Comparison of ENCODE assay signal across 19 cellular contexts in genomic region chr20:64091762-64092161, GRCh38. TPM values are rescaled to one million over a fixed set of nuclear protein-coding genes. Genes with fewer than 3 reads are reported as not detected.
A peak's percentile ranks its signal among the peaks of the same experiment; 100 is the strongest.
DNase-seq lines count a peak whose midpoint lies in the region; ATAC-seq and TF ChIP-seq lines count a peak whose summit lies in the region.
"Had no signal": no experiment of that assay in that cellular context is flagged by ENCODE, and none has a peak within 500 bp of the region (broad histone marks: within the 10 kb centered on the region; RNA-seq: fewer than 3 reads in every experiment).

No MANE protein-coding gene starts in this region.

- TF ChIP-seq CTCF in neural crest cell (conservative IDR thresholded peaks at IDR 0.05) (no peak), Calu3 (IDR thresholded peaks at IDR 0.05; ENCODE audit: unreplicated experiment) (no peak)

- H3K27me3 Mint-ChIP-seq in neural crest cell (ENCODE audit: low read depth) (peaks cover 36% of the 10 kb centered on the region), Calu3 (ENCODE audit: unreplicated experiment) (peaks cover 78% of the 10 kb centered on the region)
- H3K27me3 Mint-ChIP-seq: activated CD8-positive, alpha-beta T cell treated with anti-CD3 and anti-CD28 coated beads for 36 hours; CD4-positive, alpha-beta T cell had no signal

- DNase-seq in NCI-H345 (lab: John Stamatoyannopoulos, UW) (peak; percentile 49), NCI-H345 treated with DMSO at 0.1 percent for 48 hours (lab: John Stamatoyannopoulos, UW; ENCODE audit: unreplicated experiment) (no peak), NCI-H526 treated with DMSO at 0.1 percent for 48 hours (lab: John Stamatoyannopoulos, UW) (peak; percentile 35), caudate nucleus (lab: John Stamatoyannopoulos, UW) (peak in 21 of 61 donors; percentile 16 to 54 (median 36)), neural crest cell (ENCODE audit: low read depth, low spot score) (no peak), Calu3 (no peak)
- DNase-seq in stimulated activated CD8-positive, alpha-beta memory T cell treated with anti-CD3 and anti-CD28 coated beads, Interleukin-4, amount 100 ng/mL, for 48 hours: no peak
- DNase-seq: activated CD8-positive, alpha-beta T cell treated with anti-CD3 and anti-CD28 coated beads for 36 hours; amniotic stem cell; CD4-positive, alpha-beta T cell; GF-D8; left colon; naive B cell; NCI-H774 had no signal

- BruUV-seq in Calu3 (replicated peaks; lab: Mats Ljungman, UMichigan): no TSS peak

- ATAC-seq in GM21528 (IDR thresholded peaks at IDR 0.05; ENCODE audit: low FRiP score, unreplicated experiment): no peak
- ATAC-seq: activated CD8-positive, alpha-beta T cell treated with anti-CD3 and anti-CD28 coated beads for 36 hours; left colon had no signal

- no peak overlapping the region for H3K4me3 Mint-ChIP-seq in neural crest cell
- no peak overlapping the region for H3K4me3 Mint-ChIP-seq in Calu3 (ENCODE audit: low read depth, unreplicated experiment)
- H3K4me3 Mint-ChIP-seq: activated CD8-positive, alpha-beta T cell treated with anti-CD3 and anti-CD28 coated beads for 36 hours; CD4-positive, alpha-beta T cell had no signal

- H3K36me3 Mint-ChIP-seq in neural crest cell (ENCODE audit: low read depth): peaks cover 1% of the 10 kb centered on the region
- H3K36me3 Mint-ChIP-seq in Calu3 (ENCODE audit: insufficient read depth, unreplicated experiment): peaks cover 8% of the 10 kb centered on the region

- H3K27ac ChIP-seq in caudate nucleus (ENCODE audit: low read depth, low read length): peak overlapping the region; percentile 62
- H3K27ac ChIP-seq: A549, right atrium auricular region, SJSA1 had no signal

- CTCF ChIA-PET in Calu3 (lab: Charles Lee): interaction anchor here (0.6 to 0.9 kb wide), 2 partner anchors 9 to 10 kb away, joined by 3 to 4 read pairs; no protein-coding TSS in a partner anchor

- intact Hi-C loops in Calu3 (cut with micrococcal nuclease; ENCODE audit: unreplicated experiment): no loop called here

- H3K4me1 Mint-ChIP-seq in neural crest cell (peaks cover 15% of the 10 kb centered on the region), Calu3 (ENCODE audit: low read depth, unreplicated experiment) (peaks cover 10% of the 10 kb centered on the region)

- H3K9me3 Mint-ChIP-seq in neural crest cell: peaks cover 5% of the 10 kb centered on the region
- H3K9me3 Mint-ChIP-seq in Calu3 (ENCODE audit: low read depth, unreplicated experiment): peaks cover 2% of the 10 kb centered on the region
- H3K9me3 Mint-ChIP-seq: CD4-positive, alpha-beta T cell had no signal

- H3K27ac Mint-ChIP-seq in neural crest cell (ENCODE audit: unreplicated experiment) (peak overlapping the region; percentile 3), Calu3 (ENCODE audit: unreplicated experiment) (no peak overlapping the region)
- H3K27ac Mint-ChIP-seq: activated CD8-positive, alpha-beta T cell treated with anti-CD3 and anti-CD28 coated beads for 36 hours; CD4-positive, alpha-beta T cell; naive B cell had no signal

RNA-seq across cellular contexts. Expression of gene LKAAEAR1, which starts 7.6 kb away (rescaled TPM):
- not detected in 2 replicates for total RNA-seq in neural crest cell
- total RNA-seq in Calu3 (2022): not detected in 2 replicates
- total RNA-seq: epithelial cell of proximal tubule, left colon, right atrium auricular region had no signal

RNA-seq across cellular contexts. Expression of gene OPRL1, which starts 11.9 kb away (rescaled TPM):
- total RNA-seq in neural crest cell (0.93 and 0.96 TPM in 2 replicates), Calu3 (2022) (0.17 and 0.33 TPM in 2 replicates)

RNA-seq across cellular contexts. Expression of gene RGS19, which starts 12.4 kb away (rescaled TPM):
- total RNA-seq in neural crest cell: 11.1 and 11.7 TPM in 2 replicates
- total RNA-seq in Calu3 (2022): 17.2 and 17.8 TPM in 2 replicates

RNA-seq across cellular contexts. Expression of gene NPBWR2, which starts 15.6 kb away (rescaled TPM):
- total RNA-seq in neural crest cell (not detected in 2 replicates), Calu3 (2022) (not detected in 2 replicates)
- total RNA-seq: activated CD8-positive, alpha-beta T cell treated with anti-CD3 and anti-CD28 coated beads for 36 hours; epithelial cell of proximal tubule; left colon; right atrium auricular region; SJSA1 had no signal

RNA-seq across cellular contexts. Expression of gene TCEA2, which starts 28.8 kb away (rescaled TPM):
- total RNA-seq in neural crest cell: 82.5 and 83.3 TPM in 2 replicates
- total RNA-seq in Calu3 (2022): 39.9 and 43.7 TPM in 2 replicates

Comparison
In these comparisons a context has a peak if more than half of its experiments do, and no peak if none do; other contexts are left out.
1. DNase-seq: peak in NCI-H345 (single experiment) and NCI-H526 treated with DMSO at 0.1 percent for 48 hours (single experiment); none in NCI-H345 treated with DMSO at 0.1 percent for 48 hours (single experiment), neural crest cell (single experiment), Calu3 (single experiment) and stimulated activated CD8-positive, alpha-beta memory T cell treated with anti-CD3 and anti-CD28 coated beads, Interleukin-4, amount 100 ng/mL, for 48 hours (single experiment).